ENCODE assay signal across 8 cellular contexts in the genomic region with DNA sequence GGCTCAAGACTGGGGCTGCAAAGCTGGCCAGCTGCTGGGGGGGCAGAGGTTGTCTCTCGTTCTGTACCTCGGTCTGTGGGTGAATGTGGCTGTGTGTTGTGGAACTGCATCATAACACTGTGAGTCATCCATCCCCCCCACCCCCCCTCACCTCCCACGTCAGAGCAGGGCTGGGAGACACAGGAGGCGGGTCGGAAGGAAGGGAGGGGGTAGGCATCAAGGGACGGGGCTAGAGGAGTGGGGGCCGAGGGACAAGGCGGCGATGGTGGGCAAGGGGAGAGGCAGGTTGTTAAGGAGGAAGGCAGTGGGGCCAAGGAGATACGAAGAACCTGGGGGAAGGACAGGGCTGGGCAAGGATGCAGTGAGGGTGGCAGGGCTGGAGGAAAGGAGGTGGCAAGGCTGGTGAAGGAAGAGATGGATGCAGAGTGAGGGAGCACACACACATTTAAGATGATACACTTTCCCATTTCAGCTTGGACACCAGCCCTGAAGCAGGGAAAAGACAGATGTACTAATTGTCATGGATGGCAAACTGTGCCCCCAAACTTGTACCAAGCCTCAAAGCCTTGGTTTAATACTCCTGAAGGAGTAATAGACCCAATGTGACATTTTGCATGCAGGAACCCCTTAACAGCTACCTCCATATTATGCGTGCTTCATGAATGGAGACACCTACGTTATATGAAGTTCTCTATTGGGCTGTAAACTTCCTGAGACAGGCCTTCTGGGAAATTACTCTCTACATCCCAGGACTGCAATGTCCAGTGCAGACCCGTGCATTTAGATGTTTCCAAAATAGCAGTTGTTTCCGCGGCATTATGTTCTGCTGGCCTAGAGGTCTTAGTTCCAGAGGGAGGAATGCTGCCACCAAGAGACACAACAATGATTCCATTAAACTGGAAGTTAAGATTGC. TPM values are rescaled to one million over a fixed set of nuclear protein-coding genes. Genes with fewer than 3 reads are reported as not detected.
DNase-seq lines count a peak whose midpoint lies in the region; ATAC-seq and TF ChIP-seq lines count a peak whose summit lies in the region.

A gene with protein sequence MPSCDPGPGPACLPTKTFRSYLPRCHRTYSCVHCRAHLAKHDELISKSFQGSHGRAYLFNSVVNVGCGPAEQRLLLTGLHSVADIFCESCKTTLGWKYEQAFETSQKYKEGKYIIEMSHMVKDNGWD (minus strand): TSS at position 87 of the 913 bp plus-strand sequence. CDS start 2,805 bp downstream, outside the sequence.

- H3K9me3 Mint-ChIP-seq in activated naive CD8-positive, alpha-beta T cell treated with anti-CD3 and anti-CD28 coated beads, Interleukin-2, amount 10 ng/mL, durations not matched to agents 7 days and 5 days = no peaks in the 10 kb centered on the region
- H3K9me3 Mint-ChIP-seq in glutamatergic neuron (ENCODE audit: unreplicated experiment) = peaks cover 40% of the 10 kb centered on the region

- WGBS in ovary, 3 donors = 4 to 9% (median 6%) methylated on average over 15 of the region's 15 CpGs

- H3K4me3 ChIP-seq in SK-N-MC (peak within 1 kb of the TSS; percentile 47), ovary (peak within 1 kb of the TSS; percentile 47), upper lobe of right lung (peak within 1 kb of the TSS; percentile 49)

- no peak within 1 kb of the TSS for H3K27ac ChIP-seq in SK-N-MC
- peak within 1 kb of the TSS; percentile 31 to 67 for H3K27ac ChIP-seq in ovary
- no peak within 1 kb of the TSS for H3K27ac ChIP-seq in upper lobe of right lung

- peak; percentile 23 for TF ChIP-seq POLR2A in ovary (IDR thresholded peaks at IDR 0.05)

- peak within 1 kb of the TSS; percentile 79 for H3K27ac Mint-ChIP-seq in activated naive CD8-positive, alpha-beta T cell treated with anti-CD3 and anti-CD28 coated beads, Interleukin-2, amount 10 ng/mL, durations not matched to agents 7 days and 5 days
- H3K27ac Mint-ChIP-seq in glutamatergic neuron (ENCODE audit: unreplicated experiment) = peak within 1 kb of the TSS; percentile 100

- no peak within 1 kb of the TSS for H3K9ac ChIP-seq in SK-N-MC (ENCODE audit: insufficient read length)

- no peaks in the 10 kb centered on the region for H3K36me3 ChIP-seq in SK-N-MC (ENCODE audit: insufficient read depth, low read length)
- no peaks in the 10 kb centered on the region for H3K36me3 ChIP-seq in ovary
- no peaks in the 10 kb centered on the region for H3K36me3 ChIP-seq in upper lobe of right lung

- DNase-seq in NCI-H2196 (lab: John Stamatoyannopoulos, UW; ENCODE audit: unreplicated experiment) = peak; percentile 24
- DNase-seq in NCI-H2196 treated with DMSO at 0.1 percent for 48 hours (lab: John Stamatoyannopoulos, UW; ENCODE audit: unreplicated experiment) = no peak
- no peak for DNase-seq in SK-N-MC (ENCODE audit: low read depth, low spot score)
- DNase-seq in activated naive CD8-positive, alpha-beta T cell treated with anti-CD3 and anti-CD28 coated beads, Interleukin-2, amount 10 ng/mL, durations not matched to agents 7 days and 5 days = peak; percentile 61
- DNase-seq in glutamatergic neuron = peak; percentile 68
- DNase-seq in ovary = peak; percentile 70 to 82 (median 80)
- DNase-seq in upper lobe of right lung = no peak
- no peak for DNase-seq in NCI-H1092 treated with DMSO at 0.1 percent for 48 hours (lab: John Stamatoyannopoulos, UW)

- H3K4me1 Mint-ChIP-seq in activated naive CD8-positive, alpha-beta T cell treated with anti-CD3 and anti-CD28 coated beads, Interleukin-2, amount 10 ng/mL, durations not matched to agents 7 days and 5 days = peaks cover 51% of the 10 kb centered on the region
- peaks cover 43% of the 10 kb centered on the region for H3K4me1 Mint-ChIP-seq in glutamatergic neuron (ENCODE audit: low read depth, unreplicated experiment)

- H3K27me3 Mint-ChIP-seq in activated naive CD8-positive, alpha-beta T cell treated with anti-CD3 and anti-CD28 coated beads, Interleukin-2, amount 10 ng/mL, durations not matched to agents 7 days and 5 days = peaks cover 40% of the 10 kb centered on the region
- peaks cover 35% of the 10 kb centered on the region for H3K27me3 Mint-ChIP-seq in glutamatergic neuron (ENCODE audit: unreplicated experiment)

- H3K4me3 Mint-ChIP-seq in activated naive CD8-positive, alpha-beta T cell treated with anti-CD3 and anti-CD28 coated beads, Interleukin-2, amount 10 ng/mL, durations not matched to agents 7 days and 5 days = peak within 1 kb of the TSS; percentile 90
- peak within 1 kb of the TSS; percentile 97 for H3K4me3 Mint-ChIP-seq in glutamatergic neuron (ENCODE audit: unreplicated experiment)

- H3K4me1 ChIP-seq in ovary (ENCODE audit: insufficient read depth) (peaks cover 26% of the 10 kb centered on the region), upper lobe of right lung (peaks cover 41% of the 10 kb centered on the region)

- ATAC-seq in activated naive CD8-positive, alpha-beta T cell treated with anti-CD3 and anti-CD28 coated beads, Interleukin-2, amount 10 ng/mL, durations not matched to agents 7 days and 5 days (ENCODE audit: low read depth) = peak; percentile 81
- ATAC-seq in upper lobe of right lung = peak; percentile 73

- POLR2A ChIA-PET in activated naive CD8-positive, alpha-beta T cell treated with anti-CD3 and anti-CD28 coated beads, Interleukin-2, amount 10 ng/mL, durations not matched to agents 7 days and 5 days (lab: Charles Lee) = no interaction called here

- no peak for TF ChIP-seq CTCF in glutamatergic neuron (IDR thresholded peaks at IDR 0.05; ENCODE audit: partially characterized antibody, unreplicated experiment)
- TF ChIP-seq CTCF in ovary (IDR thresholded peaks at IDR 0.05) = no peak
- TF ChIP-seq CTCF in upper lobe of right lung (IDR thresholded peaks at IDR 0.05) = no peak

- intact Hi-C loops in ovary (cut with DNase I) (loop anchor here in 2 of 4 donors (10.0 kb wide), 2 partner anchors 195 to 325 kb away; a partner anchor contains a TSS), upper lobe of right lung (cut with DNase I) (no loop called here)

- no peaks in the 10 kb centered on the region for H3K36me3 Mint-ChIP-seq in activated naive CD8-positive, alpha-beta T cell treated with anti-CD3 and anti-CD28 coated beads, Interleukin-2, amount 10 ng/mL, durations not matched to agents 7 days and 5 days
- no peaks in the 10 kb centered on the region for H3K36me3 Mint-ChIP-seq in glutamatergic neuron (ENCODE audit: unreplicated experiment)

- H3K27me3 ChIP-seq in ovary (no peaks in the 10 kb centered on the region), upper lobe of right lung (peaks cover 18% of the 10 kb centered on the region)

- no peak for TF ChIP-seq EP300 in ovary (IDR thresholded peaks at IDR 0.05)

- H3K9me3 ChIP-seq in SK-N-MC (ENCODE audit: low read depth, low read length) = no peaks in the 10 kb centered on the region
- no peaks in the 10 kb centered on the region for H3K9me3 ChIP-seq in ovary
- no peaks in the 10 kb centered on the region for H3K9me3 ChIP-seq in upper lobe of right lung

RNA-seq across cellular contexts. Expression of the gene that starts here (rescaled TPM):
- 1 to 10 TPM; 6.9 to 7.1 TPM for total RNA-seq in activated naive CD8-positive, alpha-beta T cell treated with anti-CD3 and anti-CD28 coated beads, Interleukin-2, amount 10 ng/mL, durations not matched to agents 7 days and 5 days
- total RNA-seq in glutamatergic neuron (ENCODE audit: unreplicated experiment) = 16.9 TPM
- 10 to 100 TPM in 1 of 7 donors, 1 to 10 TPM in 6; 2.1 to 12.9 (median 4.4) TPM for total RNA-seq in ovary
- 10 to 100 TPM in 1 of 2 donors, 1 to 10 TPM in 1; 7.1 to 15.3 TPM for polyA plus RNA-seq in ovary
- total RNA-seq in upper lobe of right lung = 6.9 TPM

Comparison
In these comparisons a context has a peak if more than half of its experiments do, and no peak if none do; other contexts are left out.
1. DNase-seq: peak in NCI-H2196 (single experiment), activated naive CD8-positive, alpha-beta T cell treated with anti-CD3 and anti-CD28 coated beads, Interleukin-2, amount 10 ng/mL, durations not matched to agents 7 days and 5 days (single experiment), glutamatergic neuron (single experiment) and ovary (5 of 5); none in NCI-H2196 treated with DMSO at 0.1 percent for 48 hours (single experiment), SK-N-MC (single experiment), upper lobe of right lung (single experiment) and NCI-H1092 treated with DMSO at 0.1 percent for 48 hours (single experiment).
2. H3K27ac ChIP-seq: peak in ovary (2 of 2); none in SK-N-MC (single experiment) and upper lobe of right lung (single experiment).
3. Peak in every context shown above with its lines, with median percentiles within 50 percentile points of each other: H3K4me3 ChIP-seq.